23 cellular contexts compared by ENCODE assay signal in the genomic region with DNA sequence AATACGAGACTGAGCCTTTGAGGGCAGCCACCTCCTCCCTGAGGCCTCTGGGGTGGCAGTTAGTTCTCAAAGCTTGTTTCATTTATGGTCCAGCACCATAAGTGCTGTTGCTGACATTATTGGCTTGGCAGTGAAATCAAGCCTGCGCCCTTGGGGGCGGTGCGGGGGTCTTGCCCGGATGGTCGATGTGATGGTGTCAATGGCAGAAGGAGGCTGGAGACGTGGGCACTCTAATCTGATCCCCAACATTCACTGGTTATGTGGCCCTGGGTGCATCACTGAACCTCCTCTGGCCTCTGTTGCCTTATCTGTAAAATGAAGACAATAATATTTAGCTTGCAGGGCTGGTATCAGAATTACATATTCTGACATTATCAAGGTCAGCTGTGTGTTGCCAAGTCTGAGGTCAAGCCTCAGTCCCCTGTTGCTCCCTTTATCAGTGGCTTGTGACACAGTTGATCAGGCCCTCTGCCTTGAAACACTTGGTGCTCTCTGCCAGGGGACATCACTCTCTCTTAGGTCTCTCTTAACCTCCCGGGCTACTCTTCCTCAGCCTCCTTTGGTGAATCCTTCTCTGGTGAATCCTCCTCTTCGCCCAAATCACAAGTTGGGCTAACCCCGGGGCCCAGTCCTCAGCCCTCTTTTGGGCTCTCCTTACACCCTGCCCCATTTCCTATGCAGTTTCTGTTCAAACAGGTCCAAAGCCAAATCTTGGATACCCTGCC.
"Had no signal": no experiment of that assay in that cellular context is flagged by ENCODE, and none has a peak within 500 bp of the region (broad histone marks: within the 10 kb centered on the region; RNA-seq: fewer than 3 reads in every experiment).

No MANE protein-coding gene starts in this region.

- DNase-seq: central memory CD4-positive, alpha-beta T cell; effector CD8-positive, alpha-beta T cell; endodermal cell; foreskin keratinocyte; heart left ventricle; hypothalamus; kidney; mucosa of descending colon; naive B cell; pancreas; stimulated activated CD4-positive, alpha-beta T cell treated with anti-CD3 and anti-CD28 coated beads, Interleukin-2, amount 100 ng/mL, for 24 hours; stimulated activated naive CD4-positive, alpha-beta T cell treated with Interleukin-2 at 50 U/mL for 16 hours; substantia nigra had no signal

- H3K36me3 ChIP-seq: esophagus muscularis mucosa, gastroesophageal sphincter, heart left ventricle, neutrophil, pancreas, thoracic aorta, tibial nerve, upper lobe of left lung, uterus had no signal

- H3K4me1 ChIP-seq: foreskin keratinocyte, uterus had no signal

- H3K27ac ChIP-seq: epithelial cell of prostate, esophagus muscularis mucosa, foreskin keratinocyte, gastroesophageal sphincter, heart left ventricle, neutrophil, pancreas, thoracic aorta, tibial nerve, upper lobe of left lung, uterus had no signal

- H3K9me3 ChIP-seq: esophagus muscularis mucosa, gastroesophageal sphincter, heart left ventricle, mucosa of descending colon, neutrophil, pancreas, thoracic aorta, tibial nerve, upper lobe of left lung, uterus had no signal

- FAIRE-seq: colon, kidney, pancreas had no signal

- H3K4me3 ChIP-seq: esophagus muscularis mucosa, gastroesophageal sphincter, heart left ventricle, lung, mucosa of descending colon, pancreas, thoracic aorta, tibial nerve, upper lobe of left lung, uterus had no signal

- H3K27me3 ChIP-seq: esophagus muscularis mucosa, gastroesophageal sphincter, heart left ventricle, neutrophil, pancreas, tibial nerve, upper lobe of left lung, uterus had no signal
